In the genomic region with DNA sequence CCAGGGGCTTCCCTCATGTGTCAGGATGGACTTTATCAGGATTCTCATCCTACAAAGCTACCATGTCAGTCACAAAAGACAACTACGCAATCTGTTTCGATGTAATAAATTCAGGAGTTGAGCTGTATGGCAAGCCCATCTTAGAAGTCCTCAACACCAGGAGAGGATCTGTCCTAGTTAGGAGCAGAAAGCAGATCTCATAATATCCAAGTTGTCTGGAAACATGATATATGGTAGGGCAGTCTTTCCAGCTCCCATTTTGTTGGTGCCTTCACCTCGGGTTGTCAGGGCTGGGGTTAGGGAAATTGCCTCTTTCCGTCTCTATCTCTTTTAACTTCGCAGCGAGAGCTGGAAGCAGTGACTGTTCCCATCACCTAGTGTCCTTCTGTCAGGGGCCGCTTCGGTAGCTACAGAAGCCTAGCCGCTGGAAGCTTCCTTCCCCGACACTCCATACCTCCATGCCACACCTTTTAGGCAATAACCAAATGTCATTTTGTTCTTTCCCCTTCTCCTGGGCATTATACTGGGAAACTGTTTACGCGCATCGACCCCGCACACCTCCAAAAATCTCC, we compare ENCODE assay signal across 8 cellular contexts. TPM values are rescaled to one million over a fixed set of nuclear protein-coding genes. Genes with fewer than 3 reads are reported as not detected.
DNase-seq lines count a peak whose midpoint lies in the region; ATAC-seq and TF ChIP-seq lines count a peak whose summit lies in the region.

No MANE protein-coding gene starts in this region.

- H3K4me3 ChIP-seq in iPS DF 6.9 (ENCODE audit: low read length) (peak overlapping the region; percentile 46; the same call in 1 of the 2 replicates), spleen (peak overlapping the region; percentile 79 to 94 (median 88))

- no peak for TF ChIP-seq POLR2A in spleen (IDR thresholded peaks at IDR 0.05)

- intact Hi-C loops in spleen (cut with DNase I; ENCODE audit: low total_unique reads), result no loop called here

- no peaks in the 10 kb centered on the region for H3K9me3 Mint-ChIP-seq in activated naive CD4-positive, alpha-beta T cell treated with anti-CD3 and anti-CD28 coated beads, Interleukin-2, amount 10 ng/mL, durations not matched to agents 7 days and 5 days
- H3K9me3 Mint-ChIP-seq in activated CD8-positive, alpha-beta T cell treated with anti-CD3 and anti-CD28 coated beads, Interleukin-2, amount 10 ng/mL, durations not matched to agents 7 days and 5 days (ENCODE audit: insufficient read depth), result no peaks in the 10 kb centered on the region

- H3K36me3 ChIP-seq in iPS DF 6.9 (ENCODE audit: control insufficient read depth, insufficient read depth, low read length), result no peaks in the 10 kb centered on the region
- H3K36me3 ChIP-seq in spleen, result peaks cover 0 to 10% (median 3%) of the 10 kb centered on the region in 6 donors

- H3K4me3 Mint-ChIP-seq in activated naive CD4-positive, alpha-beta T cell treated with anti-CD3 and anti-CD28 coated beads, Interleukin-2, amount 10 ng/mL, durations not matched to agents 7 days and 5 days, result peak overlapping the region; percentile 97
- H3K4me3 Mint-ChIP-seq in activated CD8-positive, alpha-beta T cell treated with anti-CD3 and anti-CD28 coated beads, Interleukin-2, amount 10 ng/mL, durations not matched to agents 7 days and 5 days, result peak overlapping the region; percentile 92

- no CpG with 5 or more reads among the region's 14 CpGs for WGBS in iPS DF 6.9 (ENCODE audit: insufficient coverage, insufficient read length)
- WGBS in spleen, 5 donors, result 14 to 18% (median 15%) methylated on average over 14 of the region's 14 CpGs

- H3K9me3 ChIP-seq in iPS DF 6.9 (ENCODE audit: control insufficient read depth, insufficient read depth, low read length) (no peaks in the 10 kb centered on the region), spleen (no peaks in the 10 kb centered on the region)

- no peak for DNase-seq in activated naive CD4-positive, alpha-beta T cell treated with anti-CD3 and anti-CD28 coated beads, Interleukin-2, amount 10 ng/mL, durations not matched to agents 7 days and 5 days
- no peak for DNase-seq in activated naive CD4-positive, alpha-beta T cell treated with anti-CD3 and anti-CD28 coated beads, Interleukin-2, amount 50 U/mL, for 16 hours
- no peak for DNase-seq in activated CD8-positive, alpha-beta T cell treated with anti-CD3 and anti-CD28 coated beads, Interleukin-2, amount 10 ng/mL, durations not matched to agents 7 days and 5 days
- DNase-seq in iPS DF 6.9 (ENCODE audit: low read depth, low spot score), result no peak
- DNase-seq in spleen, result no peak
- no peak for DNase-seq in GDM1 (lab: John Stamatoyannopoulos, UW)
- DNase-seq in middle frontal gyrus (ENCODE audit: extremely low spot score, low spot score), result no peak
- DNase-seq in NCI-H187 treated with DMSO at 0.1 percent for 48 hours (lab: John Stamatoyannopoulos, UW), result no peak

- H3K4me1 ChIP-seq in iPS DF 6.9 (ENCODE audit: control insufficient read depth, insufficient read depth, low read length) (peaks cover 2% of the 10 kb centered on the region; the same call in 1 of the 2 replicates), spleen (peaks cover 14 to 80% (median 57%) of the 10 kb centered on the region in 6 donors)

- H3K27ac Mint-ChIP-seq in activated naive CD4-positive, alpha-beta T cell treated with anti-CD3 and anti-CD28 coated beads, Interleukin-2, amount 10 ng/mL, durations not matched to agents 7 days and 5 days, result peak overlapping the region; percentile 85
- peak overlapping the region; percentile 75 for H3K27ac Mint-ChIP-seq in activated CD8-positive, alpha-beta T cell treated with anti-CD3 and anti-CD28 coated beads, Interleukin-2, amount 10 ng/mL, durations not matched to agents 7 days and 5 days

- H3K27me3 ChIP-seq in iPS DF 6.9 (ENCODE audit: control insufficient read depth, insufficient read depth, low read length) (peaks cover 27% of the 10 kb centered on the region), spleen (replicated peaks in 1 of 7) (no peaks in the 10 kb centered on the region)

- no peak for ATAC-seq in activated CD8-positive, alpha-beta T cell treated with anti-CD3 and anti-CD28 coated beads, Interleukin-2, amount 10 ng/mL, durations not matched to agents 7 days and 5 days

- TF ChIP-seq CTCF in spleen (IDR thresholded peaks at IDR 0.05 in 8 of 11, conservative IDR thresholded peaks at IDR 0.05 in 3 of 11), result no peak

- H3K4me1 Mint-ChIP-seq in activated naive CD4-positive, alpha-beta T cell treated with anti-CD3 and anti-CD28 coated beads, Interleukin-2, amount 10 ng/mL, durations not matched to agents 7 days and 5 days, result peaks cover 59% of the 10 kb centered on the region
- H3K4me1 Mint-ChIP-seq in activated CD8-positive, alpha-beta T cell treated with anti-CD3 and anti-CD28 coated beads, Interleukin-2, amount 10 ng/mL, durations not matched to agents 7 days and 5 days (ENCODE audit: low read depth), result peaks cover 68% of the 10 kb centered on the region

- POLR2A ChIA-PET in activated CD8-positive, alpha-beta T cell treated with anti-CD3 and anti-CD28 coated beads, Interleukin-2, amount 10 ng/mL, durations not matched to agents 7 days and 5 days (lab: Charles Lee), result interaction anchor here (1.1 to 3.7 kb wide), 7 partner anchors 8 to 45 kb away, joined by 3 to 40 read pairs (median 7); no protein-coding TSS in a partner anchor

- CTCF ChIA-PET in activated naive CD4-positive, alpha-beta T cell treated with anti-CD3 and anti-CD28 coated beads, Interleukin-2, amount 10 ng/mL, durations not matched to agents 7 days and 5 days (lab: Charles Lee), result interaction anchor here (1.3 to 2.0 kb wide), 2 partner anchors 29 to 32 kb away, joined by 5 to 20 read pairs; no protein-coding TSS in a partner anchor
- CTCF ChIA-PET in activated CD8-positive, alpha-beta T cell treated with anti-CD3 and anti-CD28 coated beads, Interleukin-2, amount 10 ng/mL, durations not matched to agents 7 days and 5 days (lab: Charles Lee), result interaction anchor here (0.7 to 16.3 kb wide), 13 partner anchors 9 to 508 kb away, joined by 3 to 204 read pairs (median 5); no protein-coding TSS in a partner anchor

- peaks cover 41% of the 10 kb centered on the region for H3K36me3 Mint-ChIP-seq in activated naive CD4-positive, alpha-beta T cell treated with anti-CD3 and anti-CD28 coated beads, Interleukin-2, amount 10 ng/mL, durations not matched to agents 7 days and 5 days
- peaks cover 41% of the 10 kb centered on the region for H3K36me3 Mint-ChIP-seq in activated CD8-positive, alpha-beta T cell treated with anti-CD3 and anti-CD28 coated beads, Interleukin-2, amount 10 ng/mL, durations not matched to agents 7 days and 5 days (ENCODE audit: low read depth)

- peaks cover 16% of the 10 kb centered on the region for H3K27me3 Mint-ChIP-seq in activated naive CD4-positive, alpha-beta T cell treated with anti-CD3 and anti-CD28 coated beads, Interleukin-2, amount 10 ng/mL, durations not matched to agents 7 days and 5 days
- H3K27me3 Mint-ChIP-seq in activated CD8-positive, alpha-beta T cell treated with anti-CD3 and anti-CD28 coated beads, Interleukin-2, amount 10 ng/mL, durations not matched to agents 7 days and 5 days (ENCODE audit: low read depth), result no peaks in the 10 kb centered on the region

- H3K27ac ChIP-seq in iPS DF 6.9 (ENCODE audit: low read length) (no peak overlapping the region), spleen (peak overlapping the region; percentile 95 to 99 (median 97))

RNA-seq across cellular contexts. Expression of gene NIN, which starts 1.4 kb away (rescaled TPM):
- 100 to 1,000 TPM; 104 TPM for total RNA-seq in activated CD8-positive, alpha-beta T cell treated with anti-CD3 and anti-CD28 coated beads, Interleukin-2, amount 10 ng/mL, durations not matched to agents 7 days and 5 days
- total RNA-seq in spleen, result 100 to 1,000 TPM in 3 of 7 donors, 10 to 100 TPM in 4; 93.7 to 139 (median 99.8) TPM
- polyA plus RNA-seq in spleen, result 10 to 100 TPM; 11.8 to 15.4 (median 15.1) TPM

RNA-seq across cellular contexts. Expression of gene ABHD12B, which starts 42.3 kb away (rescaled TPM):
- total RNA-seq in activated CD8-positive, alpha-beta T cell treated with anti-CD3 and anti-CD28 coated beads, Interleukin-2, amount 10 ng/mL, durations not matched to agents 7 days and 5 days, result not detected
- not detected for total RNA-seq in spleen
- not detected for polyA plus RNA-seq in spleen
